In genomic region chr3:123734527-123734902, GRCh38 we compare ENCODE assay signal across 13 cellular contexts.
A peak's percentile ranks its signal among the peaks of the same experiment; 100 is the strongest.
DNase-seq lines count a peak whose midpoint lies in the region; ATAC-seq and TF ChIP-seq lines count a peak whose summit lies in the region.
"Had no signal": no experiment of that assay in that cellular context is flagged by ENCODE, and none has a peak within 500 bp of the region (broad histone marks: within the 10 kb centered on the region; RNA-seq: fewer than 3 reads in every experiment).

No MANE protein-coding gene starts in this region.

- H3K9me3 ChIP-seq in PC-3 (ENCODE audit: low read length) (no peaks in the 10 kb centered on the region), mesenchymal stem cell (ENCODE audit: control insufficient read depth, low read length) (no peaks in the 10 kb centered on the region), smooth muscle cell (replicated peaks; ENCODE audit: low read depth) (no peaks in the 10 kb centered on the region)
- H3K9me3 ChIP-seq: BLaER1 treated with 17β-estradiol and CSF1 and Interleukin-3, amounts not matched to agents 10 nM and 100 nM; HAP-1 had no signal

- 48% methylated on average over 6 of the region's 6 CpGs for WGBS in mesenchymal stem cell
- WGBS in smooth muscle cell (ENCODE audit: low lambda C conversion rate), result 73% methylated on average over 6 of the region's 6 CpGs

- peak overlapping the region; percentile 83 for H2BK15ac ChIP-seq in mesenchymal stem cell (ENCODE audit: low read depth, poor library complexity, severe bottlenecking)

- H3K27ac ChIP-seq in PC-3 (ENCODE audit: low read length), result peak overlapping the region; percentile 92
- peak overlapping the region; percentile 82 for H3K27ac ChIP-seq in brain microvascular endothelial cell
- peak overlapping the region; percentile 96 for H3K27ac ChIP-seq in mesenchymal stem cell (ENCODE audit: low read length, poor library complexity, severe bottlenecking)
- H3K27ac ChIP-seq in smooth muscle cell (ENCODE audit: low read depth), result peak overlapping the region; percentile 73
- H3K27ac ChIP-seq: BLaER1 treated with 17β-estradiol and CSF1 and Interleukin-3, amounts not matched to agents 10 nM and 100 nM had no signal

- no peak for DNase-seq in PC-3
- no peak for DNase-seq in brain microvascular endothelial cell
- DNase-seq in mesenchymal stem cell, result no peak
- no peak for DNase-seq in smooth muscle cell (lab: John Stamatoyannopoulos, UW; ENCODE audit: unreplicated experiment)
- DNase-seq in EL, result no peak
- no peak for DNase-seq in inferior parietal cortex (ENCODE audit: extremely low spot score)
- DNase-seq: NCI-H1694, NCI-H2107, NCI-H526, Right ventricle myocardium superior had no signal

- H3K18ac ChIP-seq in mesenchymal stem cell (ENCODE audit: low read depth in 1 of 2, low read length in 2 of 2), result peak overlapping the region; percentile 49 to 89

- no peak for TF ChIP-seq CTCF in PC-3 (conservative IDR thresholded peaks at IDR 0.05; ENCODE audit: low read depth, low read length)
- no peak for TF ChIP-seq CTCF in brain microvascular endothelial cell (IDR thresholded peaks at IDR 0.05; ENCODE audit: low read depth, low read length, missing control alignments)
- no peak for TF ChIP-seq CTCF in smooth muscle cell (IDR thresholded peaks at IDR 0.05; ENCODE audit: borderline replicate concordance, insufficient read depth, poor library complexity, severe bottlenecking)

- H4K20me1 ChIP-seq in PC-3 (ENCODE audit: low read length) (no peaks in the 10 kb centered on the region), smooth muscle cell (ENCODE audit: low read depth) (no peaks in the 10 kb centered on the region)
- H4K20me1 ChIP-seq: BLaER1 treated with 17β-estradiol and CSF1 and Interleukin-3, amounts not matched to agents 10 nM and 100 nM had no signal

- peak overlapping the region; percentile 94 for H4K91ac ChIP-seq in mesenchymal stem cell (ENCODE audit: low read length)

- H3K14ac ChIP-seq in mesenchymal stem cell (ENCODE audit: low read length in 2 of 2), result no peak overlapping the region

- H3F3A ChIP-seq in PC-3 (ENCODE audit: low read length, unreplicated experiment) (no peaks in the 10 kb centered on the region), smooth muscle cell (ENCODE audit: low read depth) (no peaks in the 10 kb centered on the region)

- POLR2A ChIA-PET in PC-3 (lab: Charles Lee; ENCODE audit: unreplicated experiment), result interaction anchor here (0.5 kb wide), 1 partner anchor 208 kb away, joined by 6 read pairs; no protein-coding TSS in a partner anchor

- H3K9me2 ChIP-seq in PC-3 (replicated peaks; ENCODE audit: low read length), result no peaks in the 10 kb centered on the region

- H2BK120ac ChIP-seq in mesenchymal stem cell (ENCODE audit: low read depth, low read length), result peak overlapping the region; percentile 4

- H2BK12ac ChIP-seq in mesenchymal stem cell (ENCODE audit: low read length in 2 of 2), result peak overlapping the region; percentile 30 to 85

- H3K79me2 ChIP-seq in PC-3 (ENCODE audit: low read length) (no peaks in the 10 kb centered on the region), smooth muscle cell (ENCODE audit: low read depth) (no peaks in the 10 kb centered on the region)

- no peak overlapping the region for H3K23ac ChIP-seq in mesenchymal stem cell (ENCODE audit: low read length in 2 of 2)

- peak overlapping the region; percentile 68 to 95 for H3K4ac ChIP-seq in mesenchymal stem cell (ENCODE audit: low read depth in 1 of 2, low read length in 2 of 2)

- H3K9ac ChIP-seq in PC-3 (ENCODE audit: low read length) (peak overlapping the region; percentile 69), mesenchymal stem cell (ENCODE audit: low read length) (peak overlapping the region; percentile 68), smooth muscle cell (ENCODE audit: low read depth) (peak overlapping the region; percentile 7)
- H3K9ac ChIP-seq: BLaER1 treated with 17β-estradiol and CSF1 and Interleukin-3, amounts not matched to agents 10 nM and 100 nM had no signal

- H2BK5ac ChIP-seq in mesenchymal stem cell (ENCODE audit: low read depth, low read length, poor library complexity, severe bottlenecking), result peak overlapping the region; percentile 80

- H2AFZ ChIP-seq in PC-3 (ENCODE audit: low read length), result peak overlapping the region; percentile 56
- peak overlapping the region; percentile 55 for H2AFZ ChIP-seq in mesenchymal stem cell (ENCODE audit: low read depth, low read length)
- H2AFZ ChIP-seq in smooth muscle cell (ENCODE audit: low read depth), result no peak overlapping the region

- no peak for ATAC-seq in PC-3
- ATAC-seq in HG03571 (IDR thresholded peaks at IDR 0.05; ENCODE audit: unreplicated experiment), result no peak

- CTCF ChIA-PET in PC-3 (lab: Charles Lee), result no interaction called here

- H3K4me2 ChIP-seq in PC-3 (ENCODE audit: low read length) (peak overlapping the region; percentile 72), mesenchymal stem cell (ENCODE audit: low read length, poor library complexity, severe bottlenecking) (no peak overlapping the region), smooth muscle cell (peak overlapping the region; percentile 41)
- H3K4me2 ChIP-seq: BLaER1 treated with 17β-estradiol and CSF1 and Interleukin-3, amounts not matched to agents 10 nM and 100 nM had no signal

- H3K79me1 ChIP-seq in mesenchymal stem cell (replicated peaks; ENCODE audit: low read length, poor library complexity, severe bottlenecking), result peaks cover 16% of the 10 kb centered on the region

- no TSS peak for BruUV-seq in PC-3 (replicated peaks; lab: Mats Ljungman, UMichigan)

- intact Hi-C loops in PC-3 (cut with micrococcal nuclease), result loop anchor here (2.0 to 5.0 kb wide), 6 partner anchors 16 to 248 kb away; partner anchors contain the start of genes CCDC14 and MYLK

- H3K27me3 ChIP-seq in PC-3 (ENCODE audit: low read length) (no peaks in the 10 kb centered on the region), brain microvascular endothelial cell (replicated peaks) (no peaks in the 10 kb centered on the region), mesenchymal stem cell (ENCODE audit: control insufficient read depth in 1 of 2, insufficient read depth in 1 of 2, low read length in 2 of 2) (no peaks in the 10 kb centered on the region), smooth muscle cell (ENCODE audit: low read depth) (no peaks in the 10 kb centered on the region)
- H3K27me3 ChIP-seq: BLaER1 treated with 17β-estradiol and CSF1 and Interleukin-3, amounts not matched to agents 10 nM and 100 nM had no signal

- H3K4me1 ChIP-seq in PC-3 (ENCODE audit: insufficient read depth, low read length) (peaks cover 55% of the 10 kb centered on the region), mesenchymal stem cell (ENCODE audit: control insufficient read depth, insufficient read depth, low read depth, low read length) (peaks cover 32% of the 10 kb centered on the region), smooth muscle cell (ENCODE audit: low read depth) (no peaks in the 10 kb centered on the region)
- H3K4me1 ChIP-seq: HAP-1 had no signal

- no peak overlapping the region for H3K4me3 ChIP-seq in PC-3 (ENCODE audit: low read length)
- H3K4me3 ChIP-seq in brain microvascular endothelial cell (ENCODE audit: low read depth, low read length), result no peak overlapping the region
- H3K4me3 ChIP-seq in mesenchymal stem cell (ENCODE audit: insufficient read depth in 1 of 2, low read depth in 1 of 2, low read length in 2 of 2), result no peak overlapping the region
- H3K4me3 ChIP-seq in smooth muscle cell, result no peak overlapping the region
- H3K4me3 ChIP-seq: BLaER1 treated with 17β-estradiol and CSF1 and Interleukin-3, amounts not matched to agents 10 nM and 100 nM; HAP-1 had no signal

- in situ Hi-C loops in brain microvascular endothelial cell (cut with HindIII; ENCODE audit: low pct_ligation_motif_present, low sequenced_read_pairs), result no loop called here

- peak overlapping the region; percentile 95 for H4K8ac ChIP-seq in mesenchymal stem cell (ENCODE audit: low read length)

- peak overlapping the region; percentile 99 for H2AK5ac ChIP-seq in mesenchymal stem cell (ENCODE audit: low read length, severe bottlenecking)

- H3K36me3 ChIP-seq in PC-3 (ENCODE audit: low read depth, low read length), result no peaks in the 10 kb centered on the region
- no peaks in the 10 kb centered on the region for H3K36me3 ChIP-seq in brain microvascular endothelial cell (replicated peaks)
- H3K36me3 ChIP-seq in mesenchymal stem cell (ENCODE audit: control insufficient read depth in 1 of 2, insufficient read depth in 2 of 2, low read depth in 1 of 2, low read length in 2 of 2), result peaks cover 34 to 45% of the 10 kb centered on the region in 2 experiments
- no peaks in the 10 kb centered on the region for H3K36me3 ChIP-seq in smooth muscle cell (ENCODE audit: low read depth)
- H3K36me3 ChIP-seq: HAP-1 had no signal

Comparison
In these comparisons a context has a peak if more than half of its experiments do, and no peak if none do; other contexts are left out.
1. H3K9ac ChIP-seq: peak in every context shown above with its lines; median percentile 69 in PC-3; 68 in mesenchymal stem cell; 7 in smooth muscle cell.